28 cellular contexts compared by ENCODE assay signal in genomic region chr2:228023619-228024018, GRCh38.
DNase-seq lines count a peak whose midpoint lies in the region; ATAC-seq and TF ChIP-seq lines count a peak whose summit lies in the region.
"Had no signal": no experiment of that assay in that cellular context is flagged by ENCODE, and none has a peak within 500 bp of the region (broad histone marks: within the 10 kb centered on the region; RNA-seq: fewer than 3 reads in every experiment).

No MANE protein-coding gene starts in this region.

- H3K27me3 Mint-ChIP-seq in stimulated activated naive CD8-positive, alpha-beta T cell treated with anti-CD3 and anti-CD28 coated beads, Interleukin-15, amount 100 ng/mL, for 72 hours, result no peaks in the 10 kb centered on the region
- peaks cover 0 to 4% of the 10 kb centered on the region in 2 donors for H3K27me3 Mint-ChIP-seq in CD8-positive, alpha-beta memory T cell
- H3K27me3 Mint-ChIP-seq: activated CD4-positive, alpha-beta memory T cell treated with anti-CD3 and anti-CD28 coated beads, Interleukin-2, amount 10 ng/mL, durations not matched to agents 7 days and 5 days; activated naive CD4-positive, alpha-beta T cell treated with anti-CD3 and anti-CD28 coated beads, Interleukin-2, amount 10 ng/mL, durations not matched to agents 7 days and 5 days; stimulated activated memory B cell treated with anti-CD40 and anti-IgM and Interleukin-4, amounts not matched to agents 10 μg/mL and 1 μg/mL and 100 μg/mL, for 72 hours had no signal

- in situ Hi-C loops in mammary epithelial cell (cut with MboI; ENCODE audit: low sequenced_read_pairs in 2 of 2), result no loop called here

- no peak overlapping the region for H3K27ac Mint-ChIP-seq in stimulated activated naive CD8-positive, alpha-beta T cell treated with anti-CD3 and anti-CD28 coated beads, Interleukin-15, amount 100 ng/mL, for 72 hours
- no peak overlapping the region for H3K27ac Mint-ChIP-seq in CD8-positive, alpha-beta memory T cell
- H3K27ac Mint-ChIP-seq: activated CD4-positive, alpha-beta memory T cell treated with anti-CD3 and anti-CD28 coated beads, Interleukin-2, amount 10 ng/mL, durations not matched to agents 7 days and 5 days; activated naive CD4-positive, alpha-beta T cell treated with anti-CD3 and anti-CD28 coated beads, Interleukin-2, amount 10 ng/mL, durations not matched to agents 7 days and 5 days; activated T-helper 1 cell treated with anti-CD3 and anti-CD28 coated beads, Interleukin-12 subunit alpha, Interleukin-12 subunit beta, Interleukin-2, Interleukin-4 antibody, amounts not matched to agents 30 ng/mL and 10 ng/mL and 1 ng/mL, durations not matched to agents 14 hours and 24 hours and 36 hours; brain; CD4-positive, CD25-positive, alpha-beta regulatory T cell; memory B cell; stimulated activated memory B cell treated with anti-CD40 and anti-IgM and Interleukin-4, amounts not matched to agents 10 μg/mL and 1 μg/mL and 100 μg/mL, for 72 hours; T-helper 1 cell treated with Interleukin-12 subunit alpha and Interleukin-12 subunit beta and Interleukin-4 antibody, amounts not matched to agents 30 μg/mL and 1 μg/mL, for 36 hours had no signal

- H3K4me3 ChIP-seq in mammary epithelial cell (replicated peaks in 1 of 3; ENCODE audit: insufficient read depth in 1 of 3, low read depth in 2 of 3, low read length in 3 of 3), result no peak overlapping the region
- no peak overlapping the region for H3K4me3 ChIP-seq in CD8-positive, alpha-beta memory T cell (ENCODE audit: low read length)
- H3K4me3 ChIP-seq: adrenal gland, dorsolateral prefrontal cortex, pancreas, SK-N-MC, suprapubic skin had no signal

- intact Hi-C loops in mammary epithelial cell (cut with micrococcal nuclease), result no loop called here

- no peaks in the 10 kb centered on the region for H3K36me3 ChIP-seq in mammary epithelial cell (ENCODE audit: insufficient read depth, low read length)
- no peaks in the 10 kb centered on the region for H3K36me3 ChIP-seq in CD8-positive, alpha-beta memory T cell (ENCODE audit: insufficient read depth, low read length)
- H3K36me3 ChIP-seq: adrenal gland, pancreas, suprapubic skin had no signal

- H3K9me3 ChIP-seq in mammary epithelial cell (replicated peaks; ENCODE audit: insufficient read depth, low read length), result peaks cover 3% of the 10 kb centered on the region
- H3K9me3 ChIP-seq in CD8-positive, alpha-beta memory T cell (ENCODE audit: low read length), result no peaks in the 10 kb centered on the region
- H3K9me3 ChIP-seq: adrenal gland, pancreas, suprapubic skin had no signal

- H2AFZ ChIP-seq in mammary epithelial cell (ENCODE audit: low read depth, low read length), result no peak overlapping the region

- H3K4me2 ChIP-seq in mammary epithelial cell (ENCODE audit: insufficient read depth, low read depth, low read length), result no peak overlapping the region

- ATAC-seq in stimulated activated naive CD8-positive, alpha-beta T cell treated with anti-CD3 and anti-CD28 coated beads, Interleukin-15, Interleukin-2, amounts not matched to agents 100 U/mL and 50 U/mL, for 24 hours, result peak; percentile 19
- no peak for ATAC-seq in stimulated activated naive CD8-positive, alpha-beta T cell treated with anti-CD3 and anti-CD28 coated beads, Interleukin-15, amount 100 ng/mL, for 72 hours
- ATAC-seq in GM18520 (IDR thresholded peaks at IDR 0.05; ENCODE audit: unreplicated experiment), result no peak
- ATAC-seq in GM21390 (IDR thresholded peaks at IDR 0.05; ENCODE audit: unreplicated experiment), result no peak
- ATAC-seq: left lobe of liver; pancreas; stimulated activated memory B cell treated with anti-CD40 and anti-IgM and Interleukin-4, amounts not matched to agents 10 μg/mL and 1 μg/mL and 100 μg/mL, for 72 hours had no signal

- dilution Hi-C loops in mammary epithelial cell (cut with HindIII; ENCODE audit: low sequenced_read_pairs), result no loop called here

- peaks cover 0 to 1% (median 0%) of the 10 kb centered on the region in 3 donors for H3K36me3 Mint-ChIP-seq in CD8-positive, alpha-beta memory T cell
- H3K36me3 Mint-ChIP-seq: activated naive CD4-positive, alpha-beta T cell treated with anti-CD3 and anti-CD28 coated beads, Interleukin-2, amount 10 ng/mL, durations not matched to agents 7 days and 5 days; CD4-positive, CD25-positive, alpha-beta regulatory T cell; memory B cell; stimulated activated memory B cell treated with anti-CD40 and anti-IgM and Interleukin-4, amounts not matched to agents 10 μg/mL and 1 μg/mL and 100 μg/mL, for 72 hours had no signal

- no peaks in the 10 kb centered on the region for H3K4me1 Mint-ChIP-seq in stimulated activated naive CD8-positive, alpha-beta T cell treated with anti-CD3 and anti-CD28 coated beads, Interleukin-15, amount 100 ng/mL, for 72 hours
- H3K4me1 Mint-ChIP-seq in CD8-positive, alpha-beta memory T cell, result no peaks in the 10 kb centered on the region
- H3K4me1 Mint-ChIP-seq: activated CD4-positive, alpha-beta memory T cell treated with anti-CD3 and anti-CD28 coated beads, Interleukin-2, amount 10 ng/mL, durations not matched to agents 7 days and 5 days; activated naive CD4-positive, alpha-beta T cell treated with anti-CD3 and anti-CD28 coated beads, Interleukin-2, amount 10 ng/mL, durations not matched to agents 7 days and 5 days; brain; CD4-positive, CD25-positive, alpha-beta regulatory T cell; memory B cell; stimulated activated memory B cell treated with anti-CD40 and anti-IgM and Interleukin-4, amounts not matched to agents 10 μg/mL and 1 μg/mL and 100 μg/mL, for 72 hours had no signal

- WGBS in mammary epithelial cell (ENCODE audit: low coverage, missing lambda C conversion rate), result 70% methylated on average over 6 of the region's 6 CpGs

- no peaks in the 10 kb centered on the region for H3K4me1 ChIP-seq in mammary epithelial cell (ENCODE audit: insufficient read depth, low read length)
- no peaks in the 10 kb centered on the region for H3K4me1 ChIP-seq in CD8-positive, alpha-beta memory T cell (ENCODE audit: insufficient read depth, low read length)
- H3K4me1 ChIP-seq: adrenal gland, pancreas, suprapubic skin had no signal

- no peak overlapping the region for H3K9ac ChIP-seq in mammary epithelial cell (ENCODE audit: insufficient read depth, low read length)

- no peaks in the 10 kb centered on the region for H4K20me1 ChIP-seq in mammary epithelial cell (ENCODE audit: insufficient read depth, low read length)

- no peaks in the 10 kb centered on the region for H3K27me3 ChIP-seq in mammary epithelial cell (ENCODE audit: insufficient read depth, low read length)
- no peaks in the 10 kb centered on the region for H3K27me3 ChIP-seq in CD8-positive, alpha-beta memory T cell (ENCODE audit: insufficient read depth, low read length, poor library complexity, severe bottlenecking)
- H3K27me3 ChIP-seq: adrenal gland, suprapubic skin had no signal

- H3K79me2 ChIP-seq in mammary epithelial cell (ENCODE audit: insufficient read depth, low read length), result no peaks in the 10 kb centered on the region

- DNase-seq in stimulated activated naive CD8-positive, alpha-beta T cell treated with anti-CD3 and anti-CD28 coated beads, Interleukin-15, Interleukin-2, amounts not matched to agents 100 U/mL and 50 U/mL, for 24 hours, result no peak
- DNase-seq in stimulated activated naive CD8-positive, alpha-beta T cell treated with anti-CD3 and anti-CD28 coated beads, Interleukin-15, amount 100 ng/mL, for 72 hours, result no peak
- peak; percentile 3 for DNase-seq in OCI-M1 (lab: John Stamatoyannopoulos, UW)
- DNase-seq in mammary epithelial cell, result peak; percentile 7
- DNase-seq in caudate nucleus (lab: John Stamatoyannopoulos, UW), result no peak
- no peak for DNase-seq in CD8-positive, alpha-beta memory T cell
- DNase-seq: activated CD4-positive, alpha-beta memory T cell treated with anti-CD3 and anti-CD28 coated beads, Interleukin-2, amount 10 ng/mL, durations not matched to agents 7 days and 5 days; activated CD4-positive, CD25-positive, alpha-beta regulatory T cell treated with anti-CD3 and anti-CD28 coated beads, Interleukin-2, amount 50 U/mL, for 72 hours; activated CD8-positive, alpha-beta memory T cell treated with anti-CD3 and anti-CD28 coated beads, Interleukin-2, amount 50 U/mL, for 4 hours; activated naive CD4-positive, alpha-beta T cell treated with anti-CD3 and anti-CD28 coated beads, Interleukin-2, amount 10 ng/mL, durations not matched to agents 7 days and 5 days; AML-193; CD4-positive, CD25-positive, alpha-beta regulatory T cell; dorsolateral prefrontal cortex; NCI-H1048; NCI-H446 treated with DMSO at 0.1 percent for 48 hours; pancreas; retina had no signal

- H3K4me3 Mint-ChIP-seq in stimulated activated naive CD8-positive, alpha-beta T cell treated with anti-CD3 and anti-CD28 coated beads, Interleukin-15, amount 100 ng/mL, for 72 hours, result no peak overlapping the region
- no peak overlapping the region for H3K4me3 Mint-ChIP-seq in CD8-positive, alpha-beta memory T cell
- H3K4me3 Mint-ChIP-seq: activated CD4-positive, alpha-beta memory T cell treated with anti-CD3 and anti-CD28 coated beads, Interleukin-2, amount 10 ng/mL, durations not matched to agents 7 days and 5 days; activated naive CD4-positive, alpha-beta T cell treated with anti-CD3 and anti-CD28 coated beads, Interleukin-2, amount 10 ng/mL, durations not matched to agents 7 days and 5 days; activated T-helper 1 cell treated with anti-CD3 and anti-CD28 coated beads, Interleukin-12 subunit alpha, Interleukin-12 subunit beta, Interleukin-2, Interleukin-4 antibody, amounts not matched to agents 30 ng/mL and 10 ng/mL and 1 ng/mL, durations not matched to agents 14 hours and 24 hours and 36 hours; brain; CD4-positive, CD25-positive, alpha-beta regulatory T cell; memory B cell; stimulated activated memory B cell treated with anti-CD40 and anti-IgM and Interleukin-4, amounts not matched to agents 10 μg/mL and 1 μg/mL and 100 μg/mL, for 72 hours; T-helper 1 cell treated with Interleukin-12 subunit alpha and Interleukin-12 subunit beta and Interleukin-4 antibody, amounts not matched to agents 30 μg/mL and 1 μg/mL, for 36 hours had no signal

- H3K9me3 Mint-ChIP-seq in stimulated activated naive CD8-positive, alpha-beta T cell treated with anti-CD3 and anti-CD28 coated beads, Interleukin-15, amount 100 ng/mL, for 72 hours, result peaks cover 0 to 6% of the 10 kb centered on the region in 2 donors
- H3K9me3 Mint-ChIP-seq in CD8-positive, alpha-beta memory T cell, result peaks cover 2 to 17% (median 6%) of the 10 kb centered on the region in 5 donors
- H3K9me3 Mint-ChIP-seq: activated CD4-positive, alpha-beta memory T cell treated with anti-CD3 and anti-CD28 coated beads, Interleukin-2, amount 10 ng/mL, durations not matched to agents 7 days and 5 days; memory B cell; stimulated activated memory B cell treated with anti-CD40 and anti-IgM and Interleukin-4, amounts not matched to agents 10 μg/mL and 1 μg/mL and 100 μg/mL, for 72 hours had no signal

- no peak overlapping the region for H3K27ac ChIP-seq in mammary epithelial cell (ENCODE audit: insufficient read depth, low read depth, low read length)
- H3K27ac ChIP-seq in caudate nucleus (ENCODE audit: low read depth, low read length), result no peak overlapping the region
- no peak overlapping the region for H3K27ac ChIP-seq in CD8-positive, alpha-beta memory T cell (ENCODE audit: low read depth, low read length)
- H3K27ac ChIP-seq: adrenal gland, dorsolateral prefrontal cortex, pancreas, SK-N-MC, suprapubic skin had no signal

- CTCF ChIA-PET in mammary epithelial cell (lab: Charles Lee; ENCODE audit: low non-redundant PET), result no interaction called here
- CTCF ChIA-PET in CD8-positive, alpha-beta memory T cell (lab: Charles Lee), result interaction anchor here (1.4 kb wide), 1 partner anchor 15 kb away, joined by 3 read pairs; no protein-coding TSS in a partner anchor

- no peak for TF ChIP-seq CTCF in mammary epithelial cell (conservative IDR thresholded peaks at IDR 0.05 in 1 of 2, IDR thresholded peaks at IDR 0.05 in 1 of 2; ENCODE audit: extremely low read depth in 1 of 2, insufficient read depth in 1 of 2, low read depth in 1 of 2, low read length in 2 of 2)

- no TSS peak for BruUV-seq in mammary epithelial cell (replicated peaks; lab: Mats Ljungman, UMichigan)

- POLR2A ChIA-PET in CD8-positive, alpha-beta memory T cell (lab: Charles Lee), result no interaction called here

Comparison
In these comparisons a context has a peak if more than half of its experiments do, and no peak if none do; other contexts are left out.
1. DNase-seq: peak in OCI-M1 (single experiment) and mammary epithelial cell (single experiment); none in stimulated activated naive CD8-positive, alpha-beta T cell treated with anti-CD3 and anti-CD28 coated beads, Interleukin-15, Interleukin-2, amounts not matched to agents 100 U/mL and 50 U/mL, for 24 hours (single experiment), stimulated activated naive CD8-positive, alpha-beta T cell treated with anti-CD3 and anti-CD28 coated beads, Interleukin-15, amount 100 ng/mL, for 72 hours (0 of 2), caudate nucleus (0 of 61) and CD8-positive, alpha-beta memory T cell (0 of 5).